ENCODE assay signal across 8 cellular contexts in genomic region chr5:149381986-149382338, GRCh38. TPM values are rescaled to one million over a fixed set of nuclear protein-coding genes. Genes with fewer than 3 reads are reported as not detected.
A peak's percentile ranks its signal among the peaks of the same experiment; 100 is the strongest.
DNase-seq lines count a peak whose midpoint lies in the region; ATAC-seq and TF ChIP-seq lines count a peak whose summit lies in the region.

No MANE protein-coding gene starts in this region.

- no peaks in the 10 kb centered on the region for H3K9me3 ChIP-seq in neuronal stem cell (replicated peaks in 1 of 2; ENCODE audit: control insufficient read depth in 2 of 2, insufficient read depth in 1 of 2, low read depth in 1 of 2, low read length in 2 of 2)

- no peak overlapping the region for H2BK5ac ChIP-seq in neuronal stem cell (ENCODE audit: low read length)

- DNase-seq in AG09319 (ENCODE audit: extremely low read depth, low read depth), result no peak
- DNase-seq in RPMI7951 (ENCODE audit: low read depth), result peak; percentile 58
- DNase-seq in activated T-helper 2 cell treated with anti-CD3 and anti-CD28 coated beads, Interferon-gamma antibody, Interleukin-2, Interleukin-4, amounts not matched to agents 10 μg/mL and 5 μg/mL and 100 μg/mL, durations not matched to agents 14 hours and 24 hours and 36 hours (ENCODE audit: low spot score), result peak; percentile 59
- peak; percentile 75 for DNase-seq in fibroblast of the aortic adventitia (ENCODE audit: low read depth)
- DNase-seq in neuronal stem cell (ENCODE audit: low spot score), result peak; percentile 77
- DNase-seq in substantia nigra (lab: John Stamatoyannopoulos, UW), result peak in 34 of 49 donors; percentile 4 to 66 (median 36)

- no peaks in the 10 kb centered on the region for H3K4me1 Mint-ChIP-seq in activated T-helper 2 cell treated with anti-CD3 and anti-CD28 coated beads, Interferon-gamma antibody, Interleukin-2, Interleukin-4, amounts not matched to agents 10 μg/mL and 5 μg/mL and 100 μg/mL, durations not matched to agents 14 hours and 24 hours and 36 hours (ENCODE audit: low read depth)

- H3K27me3 Mint-ChIP-seq in activated T-helper 2 cell treated with anti-CD3 and anti-CD28 coated beads, Interferon-gamma antibody, Interleukin-2, Interleukin-4, amounts not matched to agents 10 μg/mL and 5 μg/mL and 100 μg/mL, durations not matched to agents 14 hours and 24 hours and 36 hours (ENCODE audit: low read depth), result no peaks in the 10 kb centered on the region

- TF ChIP-seq CTCF in AG09319 (IDR thresholded peaks at IDR 0.05; ENCODE audit: low read depth, low read length), result peak; percentile 98
- TF ChIP-seq CTCF in fibroblast of the aortic adventitia (IDR thresholded peaks at IDR 0.05; ENCODE audit: insufficient read depth, low read length), result peak; percentile 97

- H2BK15ac ChIP-seq in neuronal stem cell (ENCODE audit: low read length), result no peak overlapping the region

- H2BK120ac ChIP-seq in neuronal stem cell (ENCODE audit: low read depth, low read length), result no peak overlapping the region

- H3K4me3 Mint-ChIP-seq in activated T-helper 2 cell treated with anti-CD3 and anti-CD28 coated beads, Interferon-gamma antibody, Interleukin-2, Interleukin-4, amounts not matched to agents 10 μg/mL and 5 μg/mL and 100 μg/mL, durations not matched to agents 14 hours and 24 hours and 36 hours (ENCODE audit: low read depth), result no peak overlapping the region

- H3K9me3 Mint-ChIP-seq in activated T-helper 2 cell treated with anti-CD3 and anti-CD28 coated beads, Interferon-gamma antibody, Interleukin-2, Interleukin-4, amounts not matched to agents 10 μg/mL and 5 μg/mL and 100 μg/mL, durations not matched to agents 14 hours and 24 hours and 36 hours, result no peaks in the 10 kb centered on the region

- H3K4ac ChIP-seq in neuronal stem cell (ENCODE audit: low read length), result no peak overlapping the region

- no peak overlapping the region for H3K14ac ChIP-seq in neuronal stem cell (ENCODE audit: low read length)

- peak; percentile 57 for ATAC-seq in GM18870 (IDR thresholded peaks at IDR 0.05; ENCODE audit: unreplicated experiment)
- peak; percentile 73 for ATAC-seq in HG03469 (IDR thresholded peaks at IDR 0.05; ENCODE audit: unreplicated experiment)

- H3K23ac ChIP-seq in neuronal stem cell (ENCODE audit: low read depth, low read length, poor library complexity), result no peak overlapping the region

- no peak overlapping the region for H3K4me2 ChIP-seq in neuronal stem cell (ENCODE audit: insufficient read depth, low read length, poor library complexity, severe bottlenecking)

- WGBS in neuronal stem cell (ENCODE audit: extremely low coverage in 2 of 2, insufficient read length in 2 of 2, insufficient replicate concordance in 1 of 2), 2 donors, result no CpG with 5 or more reads among the region's 16 CpGs

- intact Hi-C loops in activated T-helper 2 cell treated with anti-CD3 and anti-CD28 coated beads, Interferon-gamma antibody, Interleukin-2, Interleukin-4, amounts not matched to agents 10 μg/mL and 5 μg/mL and 100 μg/mL, durations not matched to agents 14 hours and 24 hours and 36 hours (cut with micrococcal nuclease), result loop anchor here (1.0 to 2.0 kb wide), 2 partner anchors 53 to 182 kb away; no protein-coding TSS in a partner anchor

- no peaks in the 10 kb centered on the region for H3K36me3 ChIP-seq in neuronal stem cell (replicated peaks in 1 of 2; ENCODE audit: control insufficient read depth in 2 of 2, insufficient read depth in 2 of 2, low read length in 2 of 2)

- H3K79me1 ChIP-seq in neuronal stem cell (ENCODE audit: low read depth, low read length), result no peaks in the 10 kb centered on the region

- H4K8ac ChIP-seq in neuronal stem cell (ENCODE audit: low read depth, low read length), result no peak overlapping the region

- peak overlapping the region; percentile 39 for H3K18ac ChIP-seq in neuronal stem cell (ENCODE audit: low read length)

- H3K4me3 ChIP-seq in fibroblast of the aortic adventitia (ENCODE audit: low read depth, low read length), result no peak overlapping the region
- peak overlapping the region in 1 of 2 donors; percentile 48 for H3K4me3 ChIP-seq in neuronal stem cell (ENCODE audit: low read length in 2 of 2)

- H4K91ac ChIP-seq in neuronal stem cell (ENCODE audit: low read depth, low read length, poor library complexity), result no peak overlapping the region

- H2BK12ac ChIP-seq in neuronal stem cell (ENCODE audit: low read length), result no peak overlapping the region

- peaks cover 9 to 16% of the 10 kb centered on the region in 2 donors for H3K4me1 ChIP-seq in neuronal stem cell (ENCODE audit: control insufficient read depth in 2 of 2, insufficient read depth in 1 of 2, low read depth in 1 of 2, low read length in 2 of 2)

- H2AK5ac ChIP-seq in neuronal stem cell (ENCODE audit: low read depth, low read length), result peak overlapping the region; percentile 76

- H2AFZ ChIP-seq in neuronal stem cell (ENCODE audit: low read length), result peak overlapping the region; percentile 93

- H3K36me3 Mint-ChIP-seq in activated T-helper 2 cell treated with anti-CD3 and anti-CD28 coated beads, Interferon-gamma antibody, Interleukin-2, Interleukin-4, amounts not matched to agents 10 μg/mL and 5 μg/mL and 100 μg/mL, durations not matched to agents 14 hours and 24 hours and 36 hours (ENCODE audit: low read depth), result no peaks in the 10 kb centered on the region

- no peak overlapping the region for H3K9ac ChIP-seq in neuronal stem cell (ENCODE audit: low read depth, low read length, poor library complexity)

- no peak overlapping the region for H3K27ac Mint-ChIP-seq in activated T-helper 2 cell treated with anti-CD3 and anti-CD28 coated beads, Interferon-gamma antibody, Interleukin-2, Interleukin-4, amounts not matched to agents 10 μg/mL and 5 μg/mL and 100 μg/mL, durations not matched to agents 14 hours and 24 hours and 36 hours

- H3K27ac ChIP-seq in neuronal stem cell (replicated peaks; ENCODE audit: low read length), result no peak overlapping the region
- H3K27ac ChIP-seq in substantia nigra (ENCODE audit: low read depth, low read length, poor library complexity, severe bottlenecking), result no peak overlapping the region

- H3K27me3 ChIP-seq in neuronal stem cell (ENCODE audit: control insufficient read depth in 3 of 3, insufficient read depth in 3 of 3, low read depth in 1 of 3, low read length in 3 of 3), result no peaks in the 10 kb centered on the region

RNA-seq across cellular contexts. Expression of gene IL17B, which starts 2.9 kb away (rescaled TPM):
- not detected in 2 replicates for total RNA-seq in RPMI7951 (2014; rRNA removed; shearing (Covaris generic))
- total RNA-seq in activated T-helper 2 cell treated with anti-CD3 and anti-CD28 coated beads, Interferon-gamma antibody, Interleukin-2, Interleukin-4, amounts not matched to agents 10 μg/mL and 5 μg/mL and 100 μg/mL, durations not matched to agents 14 hours and 24 hours and 36 hours, result not detected in 2 replicates
- not detected in 2 replicates for total RNA-seq in fibroblast of the aortic adventitia (ENCODE audit: low replicate concordance)
- not detected for polyA plus RNA-seq in neuronal stem cell (2013, experiment 1 of 2)
- not detected for polyA plus RNA-seq in neuronal stem cell (2013, experiment 2 of 2)

RNA-seq across cellular contexts. Expression of gene PCYOX1L, which starts 24.1 kb away (rescaled TPM):
- total RNA-seq in RPMI7951 (2014; rRNA removed; shearing (Covaris generic)), result 3.4 and 6.2 TPM in 2 replicates
- 16.6 and 17.8 TPM in 2 replicates for total RNA-seq in activated T-helper 2 cell treated with anti-CD3 and anti-CD28 coated beads, Interferon-gamma antibody, Interleukin-2, Interleukin-4, amounts not matched to agents 10 μg/mL and 5 μg/mL and 100 μg/mL, durations not matched to agents 14 hours and 24 hours and 36 hours
- 6.3 and 6.4 TPM in 2 replicates for total RNA-seq in fibroblast of the aortic adventitia (ENCODE audit: low replicate concordance)
- 16.0 TPM for polyA plus RNA-seq in neuronal stem cell (2013, experiment 1 of 2)
- polyA plus RNA-seq in neuronal stem cell (2013, experiment 2 of 2), result 16.3 TPM

RNA-seq across cellular contexts. Expression of gene GRPEL2, which starts 36.7 kb away (rescaled TPM):
- total RNA-seq in RPMI7951 (2014; rRNA removed; shearing (Covaris generic)), result 19.4 and 21.1 TPM in 2 replicates
- 22.5 TPM in 2 replicates for total RNA-seq in activated T-helper 2 cell treated with anti-CD3 and anti-CD28 coated beads, Interferon-gamma antibody, Interleukin-2, Interleukin-4, amounts not matched to agents 10 μg/mL and 5 μg/mL and 100 μg/mL, durations not matched to agents 14 hours and 24 hours and 36 hours
- total RNA-seq in fibroblast of the aortic adventitia (ENCODE audit: low replicate concordance), result 24.4 and 37.0 TPM in 2 replicates
- 11.4 TPM for polyA plus RNA-seq in neuronal stem cell (2013, experiment 1 of 2)
- 11.3 TPM for polyA plus RNA-seq in neuronal stem cell (2013, experiment 2 of 2)
